Comparison of ENCODE assay signal across 2 cellular contexts in the genomic region with DNA sequence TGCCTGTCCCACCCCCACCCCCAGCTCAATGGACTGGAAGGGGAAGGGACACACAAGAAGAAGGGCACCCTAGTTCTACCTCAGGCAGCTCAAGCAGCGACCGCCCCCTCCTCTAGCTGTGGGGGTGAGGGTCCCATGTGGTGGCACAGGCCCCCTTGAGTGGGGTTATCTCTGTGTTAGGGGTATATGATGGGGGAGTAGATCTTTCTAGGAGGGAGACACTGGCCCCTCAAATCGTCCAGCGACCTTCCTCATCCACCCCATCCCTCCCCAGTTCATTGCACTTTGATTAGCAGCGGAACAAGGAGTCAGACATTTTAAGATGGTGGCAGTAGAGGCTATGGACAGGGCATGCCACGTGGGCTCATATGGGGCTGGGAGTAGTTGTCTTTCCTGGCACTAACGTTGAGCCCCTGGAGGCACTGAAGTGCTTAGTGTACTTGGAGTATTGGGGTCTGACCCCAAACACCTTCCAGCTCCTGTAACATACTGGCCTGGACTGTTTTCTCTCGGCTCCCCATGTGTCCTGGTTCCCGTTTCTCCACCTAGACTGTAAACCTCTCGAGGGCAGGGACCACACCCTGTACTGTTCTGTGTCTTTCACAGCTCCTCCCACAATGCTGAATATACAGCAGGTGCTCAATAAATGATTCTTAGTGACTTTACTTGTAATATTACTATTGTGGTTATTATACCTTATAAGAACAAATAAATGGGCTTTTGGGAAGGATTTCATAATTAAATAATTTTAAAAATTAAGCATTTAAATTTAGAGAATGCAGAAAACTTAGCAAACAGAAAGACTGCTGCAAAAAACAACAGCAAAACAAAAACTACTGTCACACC.
TF ChIP-seq lines count a peak whose summit lies in the region.

No MANE protein-coding gene starts in this region.

TF ChIP-seq in SK-N-SH, 30 proteins besides CTCF, POLR2A, EP300 and RAD21:
- TF ChIP-seq CHD2 (IDR thresholded peaks at IDR 0.05; ENCODE audit: low read length, partially characterized antibody) (no peak), POLR2AphosphoS5 (IDR thresholded peaks at IDR 0.05; ENCODE audit: low read depth, low read length) (peak; percentile 49), GABPA (IDR thresholded peaks at IDR 0.05; ENCODE audit: low read depth) (no peak), NRF1 (IDR thresholded peaks at IDR 0.05; ENCODE audit: low read depth, low read length) (no peak)
- TF ChIP-seq, protein P1, sequence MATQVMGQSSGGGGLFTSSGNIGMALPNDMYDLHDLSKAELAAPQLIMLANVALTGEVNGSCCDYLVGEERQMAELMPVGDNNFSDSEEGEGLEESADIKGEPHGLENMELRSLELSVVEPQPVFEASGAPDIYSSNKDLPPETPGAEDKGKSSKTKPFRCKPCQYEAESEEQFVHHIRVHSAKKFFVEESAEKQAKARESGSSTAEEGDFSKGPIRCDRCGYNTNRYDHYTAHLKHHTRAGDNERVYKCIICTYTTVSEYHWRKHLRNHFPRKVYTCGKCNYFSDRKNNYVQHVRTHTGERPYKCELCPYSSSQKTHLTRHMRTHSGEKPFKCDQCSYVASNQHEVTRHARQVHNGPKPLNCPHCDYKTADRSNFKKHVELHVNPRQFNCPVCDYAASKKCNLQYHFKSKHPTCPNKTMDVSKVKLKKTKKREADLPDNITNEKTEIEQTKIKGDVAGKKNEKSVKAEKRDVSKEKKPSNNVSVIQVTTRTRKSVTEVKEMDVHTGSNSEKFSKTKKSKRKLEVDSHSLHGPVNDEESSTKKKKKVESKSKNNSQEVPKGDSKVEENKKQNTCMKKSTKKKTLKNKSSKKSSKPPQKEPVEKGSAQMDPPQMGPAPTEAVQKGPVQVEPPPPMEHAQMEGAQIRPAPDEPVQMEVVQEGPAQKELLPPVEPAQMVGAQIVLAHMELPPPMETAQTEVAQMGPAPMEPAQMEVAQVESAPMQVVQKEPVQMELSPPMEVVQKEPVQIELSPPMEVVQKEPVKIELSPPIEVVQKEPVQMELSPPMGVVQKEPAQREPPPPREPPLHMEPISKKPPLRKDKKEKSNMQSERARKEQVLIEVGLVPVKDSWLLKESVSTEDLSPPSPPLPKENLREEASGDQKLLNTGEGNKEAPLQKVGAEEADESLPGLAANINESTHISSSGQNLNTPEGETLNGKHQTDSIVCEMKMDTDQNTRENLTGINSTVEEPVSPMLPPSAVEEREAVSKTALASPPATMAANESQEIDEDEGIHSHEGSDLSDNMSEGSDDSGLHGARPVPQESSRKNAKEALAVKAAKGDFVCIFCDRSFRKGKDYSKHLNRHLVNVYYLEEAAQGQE (IDR thresholded peaks at IDR 0.05; ENCODE audit: low read depth, low read length): no peak

TF ChIP-seq in SK-N-SH treated with all-trans-retinoic acid at 6 μM for 48 hours, 23 proteins besides CTCF, POLR2A, EP300 and RAD21:
- no peak for TF ChIP-seq TOX (CRISPR knock-in tag; IDR thresholded peaks at IDR 0.05; ENCODE audit: borderline replicate concordance)
- no peak for TF ChIP-seq TCF4 (CRISPR knock-in tag; IDR thresholded peaks at IDR 0.05; ENCODE audit: borderline replicate concordance)
- TF ChIP-seq GLIS3 (CRISPR knock-in tag; IDR thresholded peaks at IDR 0.05): no peak
- no peak for TF ChIP-seq ZNF8 (CRISPR knock-in tag; IDR thresholded peaks at IDR 0.05)
- TF ChIP-seq PPARA (CRISPR knock-in tag; IDR thresholded peaks at IDR 0.05; ENCODE audit: borderline replicate concordance): no peak
- no peak for TF ChIP-seq ESRRG (CRISPR knock-in tag; IDR thresholded peaks at IDR 0.05)
- no peak for TF ChIP-seq ZC3H10 (CRISPR knock-in tag; IDR thresholded peaks at IDR 0.05)
- TF ChIP-seq, protein P2, sequence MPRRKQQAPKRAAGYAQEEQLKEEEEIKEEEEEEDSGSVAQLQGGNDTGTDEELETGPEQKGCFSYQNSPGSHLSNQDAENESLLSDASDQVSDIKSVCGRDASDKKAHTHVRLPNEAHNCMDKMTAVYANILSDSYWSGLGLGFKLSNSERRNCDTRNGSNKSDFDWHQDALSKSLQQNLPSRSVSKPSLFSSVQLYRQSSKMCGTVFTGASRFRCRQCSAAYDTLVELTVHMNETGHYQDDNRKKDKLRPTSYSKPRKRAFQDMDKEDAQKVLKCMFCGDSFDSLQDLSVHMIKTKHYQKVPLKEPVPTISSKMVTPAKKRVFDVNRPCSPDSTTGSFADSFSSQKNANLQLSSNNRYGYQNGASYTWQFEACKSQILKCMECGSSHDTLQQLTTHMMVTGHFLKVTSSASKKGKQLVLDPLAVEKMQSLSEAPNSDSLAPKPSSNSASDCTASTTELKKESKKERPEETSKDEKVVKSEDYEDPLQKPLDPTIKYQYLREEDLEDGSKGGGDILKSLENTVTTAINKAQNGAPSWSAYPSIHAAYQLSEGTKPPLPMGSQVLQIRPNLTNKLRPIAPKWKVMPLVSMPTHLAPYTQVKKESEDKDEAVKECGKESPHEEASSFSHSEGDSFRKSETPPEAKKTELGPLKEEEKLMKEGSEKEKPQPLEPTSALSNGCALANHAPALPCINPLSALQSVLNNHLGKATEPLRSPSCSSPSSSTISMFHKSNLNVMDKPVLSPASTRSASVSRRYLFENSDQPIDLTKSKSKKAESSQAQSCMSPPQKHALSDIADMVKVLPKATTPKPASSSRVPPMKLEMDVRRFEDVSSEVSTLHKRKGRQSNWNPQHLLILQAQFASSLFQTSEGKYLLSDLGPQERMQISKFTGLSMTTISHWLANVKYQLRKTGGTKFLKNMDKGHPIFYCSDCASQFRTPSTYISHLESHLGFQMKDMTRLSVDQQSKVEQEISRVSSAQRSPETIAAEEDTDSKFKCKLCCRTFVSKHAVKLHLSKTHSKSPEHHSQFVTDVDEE (CRISPR knock-in tag; IDR thresholded peaks at IDR 0.05): no peak
- no peak for TF ChIP-seq ARNTL (CRISPR knock-in tag; IDR thresholded peaks at IDR 0.05; ENCODE audit: borderline replicate concordance, low read depth)
- no peak for TF ChIP-seq ZNF565 (CRISPR knock-in tag; conservative IDR thresholded peaks at IDR 0.05; ENCODE audit: low read depth)
- TF ChIP-seq, protein P3, sequence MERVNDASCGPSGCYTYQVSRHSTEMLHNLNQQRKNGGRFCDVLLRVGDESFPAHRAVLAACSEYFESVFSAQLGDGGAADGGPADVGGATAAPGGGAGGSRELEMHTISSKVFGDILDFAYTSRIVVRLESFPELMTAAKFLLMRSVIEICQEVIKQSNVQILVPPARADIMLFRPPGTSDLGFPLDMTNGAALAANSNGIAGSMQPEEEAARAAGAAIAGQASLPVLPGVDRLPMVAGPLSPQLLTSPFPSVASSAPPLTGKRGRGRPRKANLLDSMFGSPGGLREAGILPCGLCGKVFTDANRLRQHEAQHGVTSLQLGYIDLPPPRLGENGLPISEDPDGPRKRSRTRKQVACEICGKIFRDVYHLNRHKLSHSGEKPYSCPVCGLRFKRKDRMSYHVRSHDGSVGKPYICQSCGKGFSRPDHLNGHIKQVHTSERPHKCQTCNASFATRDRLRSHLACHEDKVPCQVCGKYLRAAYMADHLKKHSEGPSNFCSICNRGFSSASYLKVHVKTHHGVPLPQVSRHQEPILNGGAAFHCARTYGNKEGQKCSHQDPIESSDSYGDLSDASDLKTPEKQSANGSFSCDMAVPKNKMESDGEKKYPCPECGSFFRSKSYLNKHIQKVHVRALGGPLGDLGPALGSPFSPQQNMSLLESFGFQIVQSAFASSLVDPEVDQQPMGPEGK (CRISPR knock-in tag; IDR thresholded peaks at IDR 0.05; ENCODE audit: borderline replicate concordance): no peak
- no peak for TF ChIP-seq CSRNP3 (CRISPR knock-in tag; IDR thresholded peaks at IDR 0.05)
- TF ChIP-seq BACH2 (CRISPR knock-in tag; IDR thresholded peaks at IDR 0.05; ENCODE audit: borderline replicate concordance): no peak
- no peak for TF ChIP-seq ZFP3 (CRISPR knock-in tag; IDR thresholded peaks at IDR 0.05)
- no peak for TF ChIP-seq ZNF70 (CRISPR knock-in tag; IDR thresholded peaks at IDR 0.05)
- no peak for TF ChIP-seq RARB (CRISPR knock-in tag; IDR thresholded peaks at IDR 0.05)
- no peak for TF ChIP-seq OSR1 (CRISPR knock-in tag; IDR thresholded peaks at IDR 0.05)
- TF ChIP-seq ISL1 (CRISPR knock-in tag; IDR thresholded peaks at IDR 0.05): no peak
- no peak for TF ChIP-seq CSDC2 (CRISPR knock-in tag; IDR thresholded peaks at IDR 0.05)
- no peak for TF ChIP-seq CREB5 (CRISPR knock-in tag; IDR thresholded peaks at IDR 0.05; ENCODE audit: low read depth)
TF ChIP-seq in SK-N-SH treated with all-trans-retinoic acid at 6 μM for 48 hours: peak in this region for 0.
